In genomic region chr3:182941719-182942118, GRCh38 we compare ENCODE assay signal across 30 cellular contexts. TPM values are rescaled to one million over a fixed set of nuclear protein-coding genes. Genes with fewer than 3 reads are reported as not detected.
DNase-seq lines count a peak whose midpoint lies in the region; ATAC-seq, FAIRE-seq and TF ChIP-seq lines count a peak whose summit lies in the region.
"Had no signal": no experiment of that assay in that cellular context is flagged by ENCODE, and none has a peak within 500 bp of the region (broad histone marks: within the 10 kb centered on the region; RNA-seq: fewer than 3 reads in every experiment).

No MANE protein-coding gene starts in this region.

- H3K9ac ChIP-seq in K562 (ENCODE audit: insufficient read depth in 1 of 2, low read depth in 2 of 2, low read length in 2 of 2), result no peak overlapping the region
- H3K9ac ChIP-seq: BLaER1; BLaER1 treated with 17β-estradiol and CSF1 and Interleukin-3, amounts not matched to agents 10 nM and 100 nM had no signal

- TF ChIP-seq RAD21 in A549 (conservative IDR thresholded peaks at IDR 0.05 in 1 of 2, IDR thresholded peaks at IDR 0.05 in 1 of 2) (no peak), K562 (CRISPR knock-in tag; conservative IDR thresholded peaks at IDR 0.05 in 1 of 2, IDR thresholded peaks at IDR 0.05 in 1 of 2) (no peak)

- BruUV-seq in K562 (replicated peaks; lab: Mats Ljungman, UMichigan), result no TSS peak

- TF ChIP-seq EP300 in A549 (IDR thresholded peaks at IDR 0.05), result no peak
- no peak for TF ChIP-seq EP300 in K562 (IDR thresholded peaks at IDR 0.05; ENCODE audit: low read length)

- 94% methylated on average over 3 of the region's 3 CpGs for WGBS in A549 (ENCODE audit: missing lambda C conversion rate)
- WGBS in K562 (ENCODE audit: insufficient coverage, low coverage, missing lambda C conversion rate), result 97% methylated on average over 3 of the region's 3 CpGs

- no peaks in the 10 kb centered on the region for H3K9me3 ChIP-seq in A549
- H3K9me3 ChIP-seq in HEK293 (ENCODE audit: control insufficient read depth, insufficient read depth, low read depth, low read length), result no peaks in the 10 kb centered on the region
- H3K9me3 ChIP-seq in K562 (replicated peaks; ENCODE audit: control insufficient read depth, insufficient read depth, low read depth, low read length), result no peaks in the 10 kb centered on the region
- H3K9me3 ChIP-seq: BE2C; BLaER1; BLaER1 treated with 17β-estradiol and CSF1 and Interleukin-3, amounts not matched to agents 10 nM and 100 nM; Caco-2 had no signal

- ATAC-seq in A549 (no peak), K562 (no peak), HG03378 (IDR thresholded peaks at IDR 0.05; ENCODE audit: unreplicated experiment) (no peak), GM21360 (IDR thresholded peaks at IDR 0.05; ENCODE audit: unreplicated experiment) (no peak)
- ATAC-seq: CD8-positive, alpha-beta T cell had no signal

- DNase-seq in A549 (ENCODE audit: low read depth in 1 of 2, low spot score in 1 of 2), result no peak
- DNase-seq in K562 (ENCODE audit: extremely low read depth in 1 of 4, low spot score in 3 of 4), result no peak
- no peak for DNase-seq in RWPE1 (ENCODE audit: low spot score)
- DNase-seq: 8988T; ACHN; AML-193; BE2C; C1 segment of cervical spinal cord; Caco-2; Calu3; CD4-positive, alpha-beta memory T cell; CD4-positive, alpha-beta T cell; CD4-positive, CD25-positive, alpha-beta regulatory T cell; CD8-positive, alpha-beta memory T cell; CD8-positive, alpha-beta T cell; COR-L47; DMS 273 treated with DMSO at 0.1 percent for 48 hours; DMS153; DMS53; DMS79; DMS79 treated with DMSO at 0.1 percent for 48 hours; DND-41; EL had no signal

- FAIRE-seq in A549 (lab: Jason Lieb, UNC), result peak; percentile 13
- FAIRE-seq in K562 (lab: Jason Lieb, UNC), result no peak

- no peak overlapping the region for H3K4me3 ChIP-seq in A549
- no peak overlapping the region for H3K4me3 ChIP-seq in HEK293 (ENCODE audit: low read depth, low read length)
- H3K4me3 ChIP-seq in K562, result no peak overlapping the region
- H3K4me3 ChIP-seq: BLaER1; BLaER1 treated with 17β-estradiol and CSF1 and Interleukin-3, amounts not matched to agents 10 nM and 100 nM had no signal

- H3K4me2 ChIP-seq in A549, result no peak overlapping the region
- H3K4me2 ChIP-seq in K562 (ENCODE audit: insufficient read depth, low read length), result no peak overlapping the region
- H3K4me2 ChIP-seq: BLaER1; BLaER1 treated with 17β-estradiol and CSF1 and Interleukin-3, amounts not matched to agents 10 nM and 100 nM had no signal

- no peak for TF ChIP-seq CTCF in A549 (IDR thresholded peaks at IDR 0.05)
- TF ChIP-seq CTCF in HEK293 (tag by site-specific recombination; IDR thresholded peaks at IDR 0.05), result no peak
- no peak for TF ChIP-seq CTCF in K562 (IDR thresholded peaks at IDR 0.05 in 2 of 3, conservative IDR thresholded peaks at IDR 0.05 in 1 of 3; ENCODE audit: insufficient read depth in 2 of 3, low read depth in 1 of 3, low read length in 3 of 3)
- TF ChIP-seq CTCF in RWPE1 (conservative IDR thresholded peaks at IDR 0.05; ENCODE audit: low read depth), result no peak

- H2AFZ ChIP-seq in K562 (ENCODE audit: low read depth, low read length), result no peak overlapping the region

- H3K27me3 ChIP-seq in K562 (ENCODE audit: control insufficient read depth in 2 of 2, insufficient read depth in 2 of 2, low read length in 2 of 2), result no peaks in the 10 kb centered on the region
- H3K27me3 ChIP-seq: BE2C; BLaER1; BLaER1 treated with 17β-estradiol and CSF1 and Interleukin-3, amounts not matched to agents 10 nM and 100 nM had no signal

- intact Hi-C loops in K562 (cut with micrococcal nuclease), result no loop called here

- H3K9me1 ChIP-seq in K562 (ENCODE audit: control insufficient read depth, insufficient read depth, low read length), result no peaks in the 10 kb centered on the region

- CTCF ChIA-PET in A549 (lab: Yijun Ruan, JAX) (no interaction called here), HEK293 (lab: Yijun Ruan, JAX) (no interaction called here), K562 (lab: Yijun Ruan, JAX; ENCODE audit: low intra/inter-chr PET ratio) (no interaction called here), RWPE1 (lab: Yijun Ruan, JAX) (no interaction called here)

- H3K36me3 ChIP-seq in HEK293 (ENCODE audit: control insufficient read depth in 2 of 2, insufficient read depth in 1 of 2, low read length in 2 of 2), result peaks cover 10 to 24% of the 10 kb centered on the region in 2 experiments; a peak in 2 of 3 replicates
- peaks cover 30% of the 10 kb centered on the region; the same call in 2 of the 3 replicates for H3K36me3 ChIP-seq in K562 (ENCODE audit: control insufficient read depth, insufficient read depth, low read length)

- TF ChIP-seq POLR2A in A549 (IDR thresholded peaks at IDR 0.05; ENCODE audit: low read length) (no peak), K562 (conservative IDR thresholded peaks at IDR 0.05) (no peak)

- H3K79me2 ChIP-seq in K562 (ENCODE audit: control insufficient read depth, insufficient read depth, low read length), result no peaks in the 10 kb centered on the region

- H3K27ac ChIP-seq in A549 (no peak overlapping the region), HEK293 (ENCODE audit: extremely low read depth, low read depth, low read length) (no peak overlapping the region), K562 (ENCODE audit: extremely low read depth, low read depth, low read length) (no peak overlapping the region), RWPE1 (no peak overlapping the region)
- H3K27ac ChIP-seq: 22Rv1; BLaER1; BLaER1 treated with 17β-estradiol and CSF1 and Interleukin-3, amounts not matched to agents 10 nM and 100 nM; C4-2B had no signal

- POLR2A ChIA-PET in A549 (lab: Yijun Ruan, JAX), result no interaction called here
- POLR2A ChIA-PET in HEK293 (lab: Yijun Ruan, JAX), result no interaction called here
- POLR2A ChIA-PET in K562 (lab: Yijun Ruan, JAX), result no interaction called here
- POLR2A ChIA-PET in RWPE1 (lab: Yijun Ruan, JAX; ENCODE audit: low non-redundant PET), result no interaction called here

- H4K20me1 ChIP-seq in K562 (replicated peaks; ENCODE audit: control insufficient read depth, insufficient read depth, low read length), result 0 out of 2 replicates have a peak, but pooled peaks cover 2% of the 10 kb centered on the region
- H4K20me1 ChIP-seq: BLaER1 had no signal

- H3K4me1 ChIP-seq in A549 (no peaks in the 10 kb centered on the region), HEK293 (ENCODE audit: control insufficient read depth, insufficient read depth, low read length) (no peaks in the 10 kb centered on the region), K562 (replicated peaks in 1 of 2; ENCODE audit: control insufficient read depth in 2 of 2, insufficient read depth in 2 of 2, low read length in 2 of 2) (peaks cover 0 to 8% of the 10 kb centered on the region in 2 experiments; a peak in 2 of 5 replicates)
- H3K4me1 ChIP-seq: BE2C, Caco-2 had no signal

- in situ Hi-C loops in K562 (cut with MboI), result no loop called here

TF ChIP-seq in A549, 52 proteins besides CTCF, POLR2A, EP300 and RAD21 (continues in another document):
- no peak for TF ChIP-seq HEYL (CRISPR knock-in tag; IDR thresholded peaks at IDR 0.05)

TF ChIP-seq in HEK293, 187 proteins besides CTCF, POLR2A, EP300 and RAD21:
- peak; percentile 93 for TF ChIP-seq ZNF664 (tag by site-specific recombination; IDR thresholded peaks at IDR 0.05)
- TF ChIP-seq ZNF660 (tag by site-specific recombination; IDR thresholded peaks at IDR 0.05), result no peak
- TF ChIP-seq ZBTB48 (tag by site-specific recombination; IDR thresholded peaks at IDR 0.05), result no peak
- no peak for TF ChIP-seq ZFP37 (tag by site-specific recombination; IDR thresholded peaks at IDR 0.05)

TF ChIP-seq in K562, 482 proteins besides CTCF, POLR2A, EP300 and RAD21:
- TF ChIP-seq RBM25 (IDR thresholded peaks at IDR 0.05; ENCODE audit: low read depth, low read length, severe bottlenecking) (peak; percentile 41), ZEB2 (IDR thresholded peaks at IDR 0.05) (no peak)
TF ChIP-seq in K562: peak in this region for 1.

RNA-seq across cellular contexts. Expression of gene DCUN1D1, which starts 38.6 kb away (rescaled TPM):
- polyA plus RNA-seq in A549 (2011; rRNA removed) (32.6 and 34.4 TPM in 2 replicates), A549 (2017; fragmentation: RNase III; extraction: RNeasy Plus Mini Kit Qiagen cat#74134 plus additional on column Dnase treatment) (17.4 to 20.3 TPM (median 20.2 TPM) in 3 replicates), K562 (2011; rRNA removed) (23.3 and 27.7 TPM in 2 replicates), K562 (2014; fragmentation: Illumina TruSeq; extraction: Trizol) (27.3 and 31.5 TPM in 2 replicates), K562 (2014; fragmentation: Nextera tagmentation; extraction: Ambion mirVana) (10 to 100 TPM; 24.9 to 46.8 TPM), K562 (2014; rRNA removed) (20.1 and 20.3 TPM in 2 replicates)
- polyA plus RNA-seq in A549 (2012; cell fraction: cytosol; rRNA removed), result 3.5 and 3.8 TPM in 2 replicates
- polyA plus RNA-seq in A549 (2012; cell fraction: nucleus; rRNA removed), result 1.1 and 2.2 TPM in 2 replicates
- polyA minus RNA-seq in A549 (2011; rRNA and poly(A)+ RNA removed), result 22.3 and 27.2 TPM in 2 replicates
- 8.7 and 44.1 TPM in 2 replicates for total RNA-seq in K562 (2011; cell fraction: chromatin; rRNA removed; ENCODE audit: low replicate concordance)
- total RNA-seq in K562 (2011; cell fraction: nucleolus; rRNA removed), result 2.3 and 4.2 TPM in 2 replicates
- 9.3 and 20.2 TPM in 2 replicates for total RNA-seq in K562 (2011; cell fraction: nucleoplasm; rRNA removed)
- total RNA-seq in K562 (2014; rRNA removed) (11.4 and 24.7 TPM in 2 replicates), K562 (2014; rRNA removed; fragmentation: Illumina TruSeq; extraction: Trizol) (36.0 and 43.2 TPM in 2 replicates), K562 (2015; rRNA removed; fragmentation: Illumina TruSeq; extraction: Trizol) (25.1 and 28.2 TPM in 2 replicates), K562 (2021) (38.5 and 39.7 TPM in 2 replicates)
- 1.8 and 5.1 TPM in 2 replicates for polyA plus RNA-seq in K562 (2011; cell fraction: cytosol; rRNA removed)
- 5.1 and 9.7 TPM in 2 replicates for polyA plus RNA-seq in K562 (2011; cell fraction: nucleus; rRNA removed)
- 16.6 and 23.8 TPM in 2 replicates for polyA plus RNA-seq in K562 (2012)
- polyA minus RNA-seq in K562 (2011; rRNA and poly(A)+ RNA removed), result 78.5 and 91.3 TPM in 2 replicates
- polyA minus RNA-seq in K562 (2011; cell fraction: cytosol; rRNA and poly(A)+ RNA removed), result 18.5 and 19.9 TPM in 2 replicates
- 7.5 and 12.6 TPM in 2 replicates for polyA minus RNA-seq in K562 (2011; cell fraction: nucleus; rRNA and poly(A)+ RNA removed)
